1 cellular context compared by ENCODE assay signal in genomic region chr7:6271694-6272371, GRCh38.
TF ChIP-seq lines count a peak whose summit lies in the region.

No MANE protein-coding gene starts in this region.

TF ChIP-seq in GM23338, 12 proteins besides CTCF, POLR2A, EP300 and RAD21 (continued from another document):
- TF ChIP-seq, protein P1, sequence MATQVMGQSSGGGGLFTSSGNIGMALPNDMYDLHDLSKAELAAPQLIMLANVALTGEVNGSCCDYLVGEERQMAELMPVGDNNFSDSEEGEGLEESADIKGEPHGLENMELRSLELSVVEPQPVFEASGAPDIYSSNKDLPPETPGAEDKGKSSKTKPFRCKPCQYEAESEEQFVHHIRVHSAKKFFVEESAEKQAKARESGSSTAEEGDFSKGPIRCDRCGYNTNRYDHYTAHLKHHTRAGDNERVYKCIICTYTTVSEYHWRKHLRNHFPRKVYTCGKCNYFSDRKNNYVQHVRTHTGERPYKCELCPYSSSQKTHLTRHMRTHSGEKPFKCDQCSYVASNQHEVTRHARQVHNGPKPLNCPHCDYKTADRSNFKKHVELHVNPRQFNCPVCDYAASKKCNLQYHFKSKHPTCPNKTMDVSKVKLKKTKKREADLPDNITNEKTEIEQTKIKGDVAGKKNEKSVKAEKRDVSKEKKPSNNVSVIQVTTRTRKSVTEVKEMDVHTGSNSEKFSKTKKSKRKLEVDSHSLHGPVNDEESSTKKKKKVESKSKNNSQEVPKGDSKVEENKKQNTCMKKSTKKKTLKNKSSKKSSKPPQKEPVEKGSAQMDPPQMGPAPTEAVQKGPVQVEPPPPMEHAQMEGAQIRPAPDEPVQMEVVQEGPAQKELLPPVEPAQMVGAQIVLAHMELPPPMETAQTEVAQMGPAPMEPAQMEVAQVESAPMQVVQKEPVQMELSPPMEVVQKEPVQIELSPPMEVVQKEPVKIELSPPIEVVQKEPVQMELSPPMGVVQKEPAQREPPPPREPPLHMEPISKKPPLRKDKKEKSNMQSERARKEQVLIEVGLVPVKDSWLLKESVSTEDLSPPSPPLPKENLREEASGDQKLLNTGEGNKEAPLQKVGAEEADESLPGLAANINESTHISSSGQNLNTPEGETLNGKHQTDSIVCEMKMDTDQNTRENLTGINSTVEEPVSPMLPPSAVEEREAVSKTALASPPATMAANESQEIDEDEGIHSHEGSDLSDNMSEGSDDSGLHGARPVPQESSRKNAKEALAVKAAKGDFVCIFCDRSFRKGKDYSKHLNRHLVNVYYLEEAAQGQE (IDR thresholded peaks at IDR 0.05; ENCODE audit: unreplicated experiment) = no peak
- TF ChIP-seq NANOG (IDR thresholded peaks at IDR 0.05; ENCODE audit: borderline replicate concordance) = no peak
- no peak for TF ChIP-seq EZH2 (IDR thresholded peaks at IDR 0.05; ENCODE audit: low read depth, unreplicated experiment)
- no peak for TF ChIP-seq ETS1 (IDR thresholded peaks at IDR 0.05)
- TF ChIP-seq CREB1 (CRISPR knock-in tag; IDR thresholded peaks at IDR 0.05; ENCODE audit: low read depth) = no peak
- no peak for TF ChIP-seq POLR2AphosphoS5 (IDR thresholded peaks at IDR 0.05; ENCODE audit: low read depth)
- no peak for TF ChIP-seq JUNB (IDR thresholded peaks at IDR 0.05; ENCODE audit: unreplicated experiment)
- no peak for TF ChIP-seq ZNF331 (CRISPR knock-in tag; IDR thresholded peaks at IDR 0.05; ENCODE audit: low read depth)
- TF ChIP-seq ZNF114 (CRISPR knock-in tag; IDR thresholded peaks at IDR 0.05) = no peak
- no peak for TF ChIP-seq STAT1 (IDR thresholded peaks at IDR 0.05; ENCODE audit: unreplicated experiment)
